8 cellular contexts compared by ENCODE assay signal in genomic region chr15:62068787-62069170, GRCh38. TPM values are rescaled to one million over a fixed set of nuclear protein-coding genes. Genes with fewer than 3 reads are reported as not detected.
DNase-seq lines count a peak whose midpoint lies in the region; ATAC-seq and TF ChIP-seq lines count a peak whose summit lies in the region.

No MANE protein-coding gene starts in this region.

- H3K9me3 ChIP-seq in Peyer's patch = no peaks in the 10 kb centered on the region

- DNase-seq in GM12865 (ENCODE audit: low read depth) = no peak
- no peak for DNase-seq in Peyer's patch
- DNase-seq in epithelial cell of esophagus (ENCODE audit: low read depth) = peak; percentile 62
- DNase-seq in retinal pigment epithelial cell (ENCODE audit: low read depth) = no peak
- no peak for DNase-seq in activated effector memory CD4-positive, alpha-beta T cell treated with Interleukin-2 at 50 U/mL for 16 hours
- no peak for DNase-seq in NCI-H128 (lab: John Stamatoyannopoulos, UW; ENCODE audit: unreplicated experiment)
- no peak for DNase-seq in NCI-H510A (lab: John Stamatoyannopoulos, UW)

- H3K27ac ChIP-seq in Peyer's patch = peak overlapping the region; percentile 18 to 74 (median 58)

- no peaks in the 10 kb centered on the region for H3K36me3 ChIP-seq in Peyer's patch

- H3K4me3 ChIP-seq in GM12865 (ENCODE audit: low read depth, low read length) (peak overlapping the region; percentile 51), Peyer's patch (peak overlapping the region; percentile 45 to 75 (median 72)), epithelial cell of esophagus (ENCODE audit: low read length) (no peak overlapping the region), retinal pigment epithelial cell (ENCODE audit: low read length) (no peak overlapping the region)

- no peak for ATAC-seq in GM21360 (IDR thresholded peaks at IDR 0.05; ENCODE audit: unreplicated experiment)

- TF ChIP-seq CTCF in GM12865 (IDR thresholded peaks at IDR 0.05; ENCODE audit: insufficient read depth, low read depth, low read length, missing control alignments) = no peak
- no peak for TF ChIP-seq CTCF in Peyer's patch (IDR thresholded peaks at IDR 0.05)
- TF ChIP-seq CTCF in epithelial cell of esophagus (IDR thresholded peaks at IDR 0.05; ENCODE audit: insufficient read depth, low read depth, low read length, missing control alignments) = no peak
- TF ChIP-seq CTCF in retinal pigment epithelial cell (conservative IDR thresholded peaks at IDR 0.05; ENCODE audit: low read depth, low read length) = peak; percentile 1

- TF ChIP-seq POLR2A in Peyer's patch (IDR thresholded peaks at IDR 0.05) = no peak

- H3K4me1 ChIP-seq in Peyer's patch = peaks cover 0 to 17% (median 10%) of the 10 kb centered on the region in 4 donors

- no peaks in the 10 kb centered on the region for H3K27me3 ChIP-seq in Peyer's patch

RNA-seq across cellular contexts. Expression of gene C2CD4A, which starts 2.0 kb away (rescaled TPM):
- total RNA-seq in Peyer's patch = 1 to 10 TPM in 1 of 4 donors, under 1 TPM in 1, not detected in 2; 0.18 to 1.7 TPM

RNA-seq across cellular contexts. Expression of gene VPS13C, which starts 8.5 kb away (rescaled TPM):
- total RNA-seq in Peyer's patch = 100 to 1,000 TPM in 1 of 4 donors, 10 to 100 TPM in 3; 65.1 to 111 (median 70.4) TPM

Comparison
In these comparisons a context has a peak if more than half of its experiments do, and no peak if none do; other contexts are left out.
1. H3K4me3 ChIP-seq: peak in GM12865 (single experiment) and Peyer's patch (4 of 4); none in epithelial cell of esophagus (single experiment) and retinal pigment epithelial cell (single experiment).